In the genomic region with DNA sequence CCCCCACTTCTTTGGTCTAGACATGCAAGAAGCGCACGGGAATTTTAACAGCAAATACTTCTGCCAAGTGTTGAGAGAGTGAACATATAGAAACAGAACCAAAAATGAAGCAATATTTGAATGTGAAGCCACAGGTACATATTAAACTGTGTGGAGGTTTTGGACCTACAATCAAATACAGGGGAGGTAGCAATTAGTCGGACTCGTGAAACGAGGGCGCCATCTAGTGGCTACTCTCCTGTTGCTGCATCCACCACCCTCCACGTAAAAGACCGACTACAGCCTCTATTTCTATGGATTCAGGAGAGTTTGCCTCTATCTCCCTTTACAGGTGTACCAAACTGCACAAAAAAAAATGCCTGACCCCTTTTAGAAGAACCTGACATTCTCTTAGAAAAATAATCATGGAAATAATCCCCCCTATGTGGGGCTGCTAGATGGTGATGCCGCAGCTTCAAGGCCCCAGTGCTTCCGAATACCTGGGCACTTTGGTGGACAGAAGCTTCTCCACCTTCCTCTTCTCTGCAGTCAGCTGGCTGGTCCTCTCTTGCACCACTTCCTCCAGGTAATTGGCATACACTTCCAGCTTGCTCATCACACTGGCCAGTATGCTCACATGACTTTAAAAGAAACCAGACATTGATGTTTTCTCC, we compare ENCODE assay signal across 8 cellular contexts. TPM values are rescaled to one million over a fixed set of nuclear protein-coding genes. Genes with fewer than 3 reads are reported as not detected.
A peak's percentile ranks its signal among the peaks of the same experiment; 100 is the strongest.
DNase-seq lines count a peak whose midpoint lies in the region; ATAC-seq lines count a peak whose summit lies in the region.

No MANE protein-coding gene starts in this region.

- H3K27me3 Mint-ChIP-seq in activated CD8-positive, alpha-beta memory T cell treated with anti-CD3 and anti-CD28 coated beads, Interleukin-2, amount 10 ng/mL, durations not matched to agents 7 days and 5 days = peaks cover 27% of the 10 kb centered on the region

- CTCF ChIA-PET in activated CD8-positive, alpha-beta memory T cell treated with anti-CD3 and anti-CD28 coated beads, Interleukin-2, amount 10 ng/mL, durations not matched to agents 7 days and 5 days (lab: Charles Lee) = interaction anchor here (0.7 to 3.9 kb wide), 7 partner anchors 12 to 200 kb away, joined by 3 to 14 read pairs (median 3); no protein-coding TSS in a partner anchor

- no peak overlapping the region for H3K4me3 Mint-ChIP-seq in activated CD8-positive, alpha-beta memory T cell treated with anti-CD3 and anti-CD28 coated beads, Interleukin-2, amount 10 ng/mL, durations not matched to agents 7 days and 5 days

- ATAC-seq in GM18861 (IDR thresholded peaks at IDR 0.05; ENCODE audit: unreplicated experiment) (peak; percentile 92), HG03196 (IDR thresholded peaks at IDR 0.05; ENCODE audit: unreplicated experiment) (peak; percentile 76)
- ATAC-seq in activated CD8-positive, alpha-beta memory T cell treated with anti-CD3 and anti-CD28 coated beads, Interleukin-2, amount 10 ng/mL, durations not matched to agents 7 days and 5 days = peak; percentile 81

- peak; percentile 81 for DNase-seq in AG08395 (ENCODE audit: low spot score)
- peak; percentile 11 for DNase-seq in NCI-H82 treated with DMSO at 0.1 percent for 48 hours (lab: John Stamatoyannopoulos, UW; ENCODE audit: unreplicated experiment)
- DNase-seq in activated CD8-positive, alpha-beta memory T cell treated with anti-CD3 and anti-CD28 coated beads, Interleukin-2, amount 10 ng/mL, durations not matched to agents 7 days and 5 days = peak; percentile 79
- peak; percentile 69 for DNase-seq in epidermal melanocyte (ENCODE audit: insufficient read length, low spot score)
- DNase-seq in mucosa of gallbladder (ENCODE audit: low spot score) = peak; percentile 78
- DNase-seq in stimulated activated CD8-positive, alpha-beta memory T cell treated with anti-CD3 and anti-CD28 coated beads, Interleukin-4, amount 100 ng/mL, for 48 hours = peak; percentile 89

- no peaks in the 10 kb centered on the region for H3K36me3 Mint-ChIP-seq in activated CD8-positive, alpha-beta memory T cell treated with anti-CD3 and anti-CD28 coated beads, Interleukin-2, amount 10 ng/mL, durations not matched to agents 7 days and 5 days

- H3K9me3 Mint-ChIP-seq in activated CD8-positive, alpha-beta memory T cell treated with anti-CD3 and anti-CD28 coated beads, Interleukin-2, amount 10 ng/mL, durations not matched to agents 7 days and 5 days (ENCODE audit: low read depth) = no peaks in the 10 kb centered on the region

- no peak overlapping the region for H3K27ac Mint-ChIP-seq in activated CD8-positive, alpha-beta memory T cell treated with anti-CD3 and anti-CD28 coated beads, Interleukin-2, amount 10 ng/mL, durations not matched to agents 7 days and 5 days

- no peaks in the 10 kb centered on the region for H3K4me1 Mint-ChIP-seq in activated CD8-positive, alpha-beta memory T cell treated with anti-CD3 and anti-CD28 coated beads, Interleukin-2, amount 10 ng/mL, durations not matched to agents 7 days and 5 days

RNA-seq across cellular contexts. Expression of gene TECTB, which starts 31.7 kb away (rescaled TPM):
- total RNA-seq in activated CD8-positive, alpha-beta memory T cell treated with anti-CD3 and anti-CD28 coated beads, Interleukin-2, amount 10 ng/mL, durations not matched to agents 7 days and 5 days = not detected
- not detected for total RNA-seq in mucosa of gallbladder

RNA-seq across cellular contexts. Expression of gene ACSL5, which starts 59.0 kb away (rescaled TPM):
- total RNA-seq in activated CD8-positive, alpha-beta memory T cell treated with anti-CD3 and anti-CD28 coated beads, Interleukin-2, amount 10 ng/mL, durations not matched to agents 7 days and 5 days = 10 to 100 TPM; 58.1 to 64.4 TPM
- 34.1 TPM for total RNA-seq in mucosa of gallbladder

Comparison
In these comparisons a context has a peak if more than half of its experiments do, and no peak if none do; other contexts are left out.
1. Peak in every context shown above with its lines: DNase-seq and ATAC-seq.
2. DNase-seq: peak in every context shown above with its lines; median percentile 89 in stimulated activated CD8-positive, alpha-beta memory T cell treated with anti-CD3 and anti-CD28 coated beads, Interleukin-4, amount 100 ng/mL, for 48 hours; 81 in AG08395; 79 in activated CD8-positive, alpha-beta memory T cell treated with anti-CD3 and anti-CD28 coated beads, Interleukin-2, amount 10 ng/mL, durations not matched to agents 7 days and 5 days; 78 in mucosa of gallbladder; 69 in epidermal melanocyte; 11 in NCI-H82 treated with DMSO at 0.1 percent for 48 hours.